11 cellular contexts compared by ENCODE assay signal in genomic region chr3:140816372-140816771, GRCh38.
DNase-seq lines count a peak whose midpoint lies in the region; ATAC-seq and TF ChIP-seq lines count a peak whose summit lies in the region.
"Had no signal": no experiment of that assay in that cellular context is flagged by ENCODE, and none has a peak within 500 bp of the region (broad histone marks: within the 10 kb centered on the region; RNA-seq: fewer than 3 reads in every experiment).

No MANE protein-coding gene starts in this region.

- H3K36me3 ChIP-seq in OCI-LY1 (ENCODE audit: insufficient read depth, low read length): no peaks in the 10 kb centered on the region

- DNase-seq in NCI-H187 treated with DMSO at 0.1 percent for 48 hours (lab: John Stamatoyannopoulos, UW) (no peak), HK-2 (ENCODE audit: unreplicated experiment) (no peak), middle frontal gyrus (ENCODE audit: extremely low spot score, low spot score) (no peak)
- no peak for DNase-seq in activated CD8-positive, alpha-beta memory T cell treated with anti-CD3 and anti-CD28 coated beads, Interleukin-2, amount 50 U/mL, for 48 hours
- DNase-seq: NCI-H748 treated with DMSO at 0.1 percent for 48 hours; stimulated activated CD4-positive, alpha-beta T cell treated with anti-CD3 and anti-CD28 coated beads, Interleukin-15, amount 100 ng/mL, for 24 hours had no signal

- H4K20me1 ChIP-seq in OCI-LY1 (ENCODE audit: insufficient read depth, low read length): no peaks in the 10 kb centered on the region

- H3K9me3 ChIP-seq in OCI-LY1 (ENCODE audit: low read length): peaks cover 16% of the 10 kb centered on the region

- no peak overlapping the region for H2AFZ ChIP-seq in OCI-LY1 (ENCODE audit: low read length)

- no peaks in the 10 kb centered on the region for H3K79me2 ChIP-seq in OCI-LY1 (ENCODE audit: insufficient read depth, low read length)

- peaks cover 19% of the 10 kb centered on the region for H3K4me1 ChIP-seq in OCI-LY1 (ENCODE audit: insufficient read depth, low read length, severe bottlenecking)

- no peaks in the 10 kb centered on the region for H3K27me3 ChIP-seq in OCI-LY1 (ENCODE audit: insufficient read depth, low read length)

- H3K9me2 ChIP-seq in OCI-LY1 (ENCODE audit: low read depth, low read length): no peaks in the 10 kb centered on the region

- peak overlapping the region; percentile 50 for H3K27ac ChIP-seq in OCI-LY1 (ENCODE audit: low read depth, low read length, poor library complexity, severe bottlenecking)
- H3K27ac ChIP-seq: KMS-11 had no signal

- H3K4me2 ChIP-seq in OCI-LY1 (ENCODE audit: low read length): 0 out of 2 replicates have a peak overlapping the region, but pooled peaks have one; percentile 7
- H3K4me2 ChIP-seq: KMS-11 had no signal

- H3K9ac ChIP-seq in OCI-LY1 (ENCODE audit: low read length): no peak overlapping the region
- H3K9ac ChIP-seq: KMS-11 had no signal

- H3K4me3 ChIP-seq in OCI-LY1 (ENCODE audit: low read depth, low read length, poor library complexity, severe bottlenecking): no peak overlapping the region

- ATAC-seq in GM18868 (IDR thresholded peaks at IDR 0.05; ENCODE audit: unreplicated experiment) (peak; percentile 100), GM21619 (IDR thresholded peaks at IDR 0.05; ENCODE audit: unreplicated experiment) (peak; percentile 97), HG03159 (IDR thresholded peaks at IDR 0.05; ENCODE audit: unreplicated experiment) (peak; percentile 100)

- no peak for TF ChIP-seq CTCF in OCI-LY1 (IDR thresholded peaks at IDR 0.05; ENCODE audit: low read length)

- H3F3A ChIP-seq in OCI-LY1 (ENCODE audit: insufficient read depth, low read length): no peaks in the 10 kb centered on the region
